Comparison of ENCODE assay signal across 15 cellular contexts in the genomic region with DNA sequence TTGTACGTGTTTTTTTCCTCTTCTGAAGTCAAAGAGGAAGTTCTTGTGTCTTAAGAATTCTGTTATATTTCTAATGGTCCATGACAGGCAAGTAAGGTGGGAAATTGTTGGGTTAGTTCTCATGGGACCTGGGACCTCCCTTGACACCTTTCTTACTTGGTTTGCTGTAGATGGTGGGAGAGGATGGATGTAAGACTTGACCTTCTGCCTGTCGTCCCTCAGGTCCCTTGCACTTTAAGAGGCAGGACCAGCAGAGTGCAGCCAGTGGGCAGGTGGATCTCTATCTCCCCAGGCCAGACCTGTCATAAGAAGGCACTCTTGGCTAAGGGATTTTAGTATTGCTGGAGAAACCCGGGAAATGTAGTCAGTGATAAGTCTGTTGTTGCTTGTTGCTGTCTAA. TPM values are rescaled to one million over a fixed set of nuclear protein-coding genes. Genes with fewer than 3 reads are reported as not detected.
DNase-seq lines count a peak whose midpoint lies in the region; ATAC-seq and TF ChIP-seq lines count a peak whose summit lies in the region.
"Had no signal": no experiment of that assay in that cellular context is flagged by ENCODE, and none has a peak within 500 bp of the region (broad histone marks: within the 10 kb centered on the region; RNA-seq: fewer than 3 reads in every experiment).

No MANE protein-coding gene starts in this region.

- H3K27me3 Mint-ChIP-seq in CD14-positive monocyte (ENCODE audit: low read depth in 3 of 3) (peaks cover 0 to 2% (median 0%) of the 10 kb centered on the region in 3 donors), mesothelial cell of epicardium (ENCODE audit: low read depth) (no peaks in the 10 kb centered on the region)
- peaks cover 0 to 2% of the 10 kb centered on the region in 2 donors for H3K27me3 Mint-ChIP-seq in CD8-positive, alpha-beta memory T cell

- H3K4me3 Mint-ChIP-seq in CD14-positive monocyte (peak overlapping the region in 1 of 2 donors; percentile 20), mesothelial cell of epicardium (peak overlapping the region; percentile 12)
- peak overlapping the region; percentile 73 to 84 (median 82) for H3K4me3 Mint-ChIP-seq in CD8-positive, alpha-beta memory T cell

- no peaks in the 10 kb centered on the region for H3K27me3 ChIP-seq in CD8-positive, alpha-beta memory T cell (ENCODE audit: insufficient read depth, low read length, poor library complexity, severe bottlenecking)
- H3K27me3 ChIP-seq: gastroesophageal sphincter, uterus had no signal

- H3K4me1 ChIP-seq in CD8-positive, alpha-beta memory T cell (ENCODE audit: insufficient read depth, low read length): peaks cover 98% of the 10 kb centered on the region

- H3K36me3 ChIP-seq in CD8-positive, alpha-beta memory T cell (ENCODE audit: insufficient read depth, low read length): peaks cover 58% of the 10 kb centered on the region
- H3K36me3 ChIP-seq: uterus had no signal

- no peak overlapping the region for H3K27ac ChIP-seq in CD8-positive, alpha-beta memory T cell (ENCODE audit: low read depth, low read length)
- H3K27ac ChIP-seq: KMS-11, uterus had no signal

- H3K9me3 Mint-ChIP-seq in CD14-positive monocyte: no peaks in the 10 kb centered on the region
- no peaks in the 10 kb centered on the region for H3K9me3 Mint-ChIP-seq in CD8-positive, alpha-beta memory T cell
- no peaks in the 10 kb centered on the region for H3K9me3 Mint-ChIP-seq in activated naive CD4-positive, alpha-beta T cell treated with anti-CD3 and anti-CD28 coated beads, Interleukin-2, amount 50 U/mL, for 72 hours
- H3K9me3 Mint-ChIP-seq in mesothelial cell of epicardium: no peaks in the 10 kb centered on the region

- CTCF ChIA-PET in CD8-positive, alpha-beta memory T cell (lab: Charles Lee): interaction anchor here (1.0 to 3.8 kb wide), 5 partner anchors 12 to 223 kb away, joined by 3 to 27 read pairs (median 4); a partner anchor contains a TSS

- no peaks in the 10 kb centered on the region for H3K9me3 ChIP-seq in CD8-positive, alpha-beta memory T cell (ENCODE audit: low read length)
- H3K9me3 ChIP-seq: gastroesophageal sphincter, uterus had no signal

- POLR2A ChIA-PET in CD8-positive, alpha-beta memory T cell (lab: Charles Lee): interaction anchor here (4.2 kb wide), 1 partner anchor 11 kb away, joined by 40 read pairs; a partner anchor contains a TSS

- TF ChIP-seq CTCF in CD14-positive monocyte (IDR thresholded peaks at IDR 0.05) (no peak), mesothelial cell of epicardium (IDR thresholded peaks at IDR 0.05; ENCODE audit: unreplicated experiment) (no peak)

- peaks cover 85 to 96% of the 10 kb centered on the region in 2 donors for H3K36me3 Mint-ChIP-seq in CD14-positive monocyte
- H3K36me3 Mint-ChIP-seq in CD8-positive, alpha-beta memory T cell: peaks cover 10 to 94% (median 32%) of the 10 kb centered on the region in 3 donors
- peaks cover 31 to 86% of the 10 kb centered on the region in 2 donors for H3K36me3 Mint-ChIP-seq in activated naive CD4-positive, alpha-beta T cell treated with anti-CD3 and anti-CD28 coated beads, Interleukin-2, amount 50 U/mL, for 72 hours
- H3K36me3 Mint-ChIP-seq in mesothelial cell of epicardium: peaks cover 64% of the 10 kb centered on the region

- DNase-seq in CD14-positive monocyte (ENCODE audit: low spot score) (no peak), mesothelial cell of epicardium (ENCODE audit: low spot score in 2 of 2, unreplicated experiment in 2 of 2) (no peak)
- no peak for DNase-seq in CD8-positive, alpha-beta memory T cell
- no peak for DNase-seq in activated naive CD4-positive, alpha-beta T cell treated with anti-CD3 and anti-CD28 coated beads, Interleukin-2, amount 50 U/mL, for 72 hours (ENCODE audit: low spot score in 2 of 2)
- DNase-seq in stimulated activated CD4-positive, alpha-beta T cell treated with anti-CD3 and anti-CD28 coated beads, Interleukin-2, amount 100 ng/mL, for 24 hours: no peak
- DNase-seq: amygdala; NCI-H1436 treated with DMSO at 0.1 percent for 48 hours; nucleus accumbens; Right ventricle myocardium superior; stimulated activated CD4-positive, alpha-beta T cell treated with anti-CD3 and anti-CD28 coated beads, Interleukin-4, amount 100 ng/mL, for 4 hours; uterus had no signal

- no peak overlapping the region for H3K4me3 ChIP-seq in CD8-positive, alpha-beta memory T cell (ENCODE audit: low read length)
- H3K4me3 ChIP-seq: gastroesophageal sphincter, uterus had no signal

- no peak for ATAC-seq in activated naive CD4-positive, alpha-beta T cell treated with anti-CD3 and anti-CD28 coated beads, Interleukin-2, amount 50 U/mL, for 72 hours
- no peak for ATAC-seq in GM19452 (IDR thresholded peaks at IDR 0.05; ENCODE audit: unreplicated experiment)
- ATAC-seq in HG03457 (IDR thresholded peaks at IDR 0.05; ENCODE audit: unreplicated experiment): no peak
- ATAC-seq: gastroesophageal sphincter had no signal

- intact Hi-C loops in CD14-positive monocyte (cut with micrococcal nuclease): no loop called here

- peaks cover 76% of the 10 kb centered on the region for H3K4me1 Mint-ChIP-seq in CD14-positive monocyte
- peaks cover 91 to 100% (median 97%) of the 10 kb centered on the region in 3 donors for H3K4me1 Mint-ChIP-seq in CD8-positive, alpha-beta memory T cell
- peaks cover 60% of the 10 kb centered on the region for H3K4me1 Mint-ChIP-seq in mesothelial cell of epicardium

- H3K27ac Mint-ChIP-seq in CD14-positive monocyte: peak overlapping the region; percentile 76 to 93 (median 86)
- peak overlapping the region in 7 of 8 donors; percentile 71 to 95 (median 88) for H3K27ac Mint-ChIP-seq in CD8-positive, alpha-beta memory T cell
- H3K27ac Mint-ChIP-seq in activated naive CD4-positive, alpha-beta T cell treated with anti-CD3 and anti-CD28 coated beads, Interleukin-2, amount 50 U/mL, for 72 hours: peak overlapping the region; percentile 82 to 90
- peak overlapping the region; percentile 73 for H3K27ac Mint-ChIP-seq in mesothelial cell of epicardium

RNA-seq across cellular contexts. Expression of a gene that starts 12.1 kb away (rescaled TPM):
- polyA plus RNA-seq in CD14-positive monocyte: 10 to 100 TPM in 1 of 2 donors, 1 to 10 TPM in 1; 7.2 to 11.1 TPM
- 10 to 100 TPM; 60.4 to 61.2 TPM for total RNA-seq in CD8-positive, alpha-beta memory T cell
- 21.3 TPM for polyA plus RNA-seq in CD8-positive, alpha-beta memory T cell
- total RNA-seq in activated naive CD4-positive, alpha-beta T cell treated with anti-CD3 and anti-CD28 coated beads, Interleukin-2, amount 50 U/mL, for 72 hours: 10 to 100 TPM; 48.9 to 52.7 TPM
- total RNA-seq in mesothelial cell of epicardium: 76.7 to 80.6 TPM (median 78.9 TPM) in 3 replicates
